ENCODE assay signal across 21 cellular contexts in the genomic region with DNA sequence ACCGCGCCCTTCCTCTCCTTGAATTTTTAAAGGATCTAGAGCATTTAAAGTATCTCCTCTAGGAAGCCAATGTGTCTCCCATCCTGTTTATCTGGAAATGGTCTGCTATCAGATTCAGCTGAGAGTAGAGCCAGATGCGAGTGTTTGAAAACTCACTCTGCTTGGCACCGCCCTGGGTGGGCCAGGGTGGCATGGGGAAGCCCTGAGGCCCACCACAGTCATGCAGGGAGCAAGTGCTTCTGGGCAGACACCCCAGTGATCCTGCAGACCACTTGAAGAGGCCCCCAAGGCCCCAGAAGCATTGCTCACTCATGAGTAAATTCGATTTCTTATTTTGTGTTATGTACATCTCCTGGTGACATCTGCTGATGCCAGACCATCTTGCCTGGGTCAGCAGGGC. TPM values are rescaled to one million over a fixed set of nuclear protein-coding genes. Genes with fewer than 3 reads are reported as not detected.
"Had no signal": no experiment of that assay in that cellular context is flagged by ENCODE, and none has a peak within 500 bp of the region (broad histone marks: within the 10 kb centered on the region; RNA-seq: fewer than 3 reads in every experiment).

No MANE protein-coding gene starts in this region.

- ATAC-seq: Right ventricle myocardium inferior, SK-N-SH treated with all-trans-retinoic acid at 6 μM for 48 hours had no signal

- H3K9me3 ChIP-seq: MG63, Peyer's patch, SJCRH30 had no signal

- H3K36me3 ChIP-seq: MG63, Peyer's patch, SJCRH30 had no signal

- DNase-seq: Karpas-422, KG1, MG63, NCI-H1092, NCI-H1436, NCI-H187, NCI-H2029, NCI-H2081 treated with DMSO at 0.1 percent for 48 hours, NCI-H2171, NCI-H226, NCI-H446, NCI-H510A, NCI-H524 treated with DMSO at 0.1 percent for 48 hours, NCI-H69, NCI-H774, Peyer's patch, SHP77 treated with DMSO at 0.1 percent for 48 hours, SJCRH30 had no signal

- H3K27me3 ChIP-seq: MG63, Peyer's patch, SJCRH30 had no signal

- H3K4me3 ChIP-seq: MG63, Peyer's patch, SJCRH30 had no signal

- H3K27ac ChIP-seq: HL-60, Peyer's patch, SJCRH30 had no signal

RNA-seq across cellular contexts. Expression of gene CACNG4, which starts 8.7 kb away (rescaled TPM):
- total RNA-seq: Right ventricle myocardium inferior had no signal
